ENCODE assay signal across 12 cellular contexts in genomic region chr18:74249181-74249968, GRCh38. TPM values are rescaled to one million over a fixed set of nuclear protein-coding genes. Genes with fewer than 3 reads are reported as not detected.
DNase-seq lines count a peak whose midpoint lies in the region; ATAC-seq and FAIRE-seq lines count a peak whose summit lies in the region.
"Had no signal": no experiment of that assay in that cellular context is flagged by ENCODE, and none has a peak within 500 bp of the region (broad histone marks: within the 10 kb centered on the region; RNA-seq: fewer than 3 reads in every experiment).

No MANE protein-coding gene starts in this region.

- ATAC-seq in naive B cell (ENCODE audit: low read depth in 2 of 2): no peak
- ATAC-seq in activated CD4-positive, CD25-positive, alpha-beta regulatory T cell treated with anti-CD3 and anti-CD28 coated beads, Interleukin-2, amount 50 U/mL, for 24 hours: no peak

- no peaks in the 10 kb centered on the region for H3K27me3 Mint-ChIP-seq in naive B cell
- H3K27me3 Mint-ChIP-seq: activated naive CD4-positive, alpha-beta T cell treated with anti-CD3 and anti-CD28 coated beads, Interleukin-2, amount 10 ng/mL, durations not matched to agents 7 days and 5 days had no signal

- FAIRE-seq in urothelium cell line (lab: Jason Lieb, UNC): no peak
- FAIRE-seq: endometrium had no signal

- DNase-seq in CD1c-positive myeloid dendritic cell (ENCODE audit: extremely low spot score) (peak; percentile 55), NOMO-1 (lab: John Stamatoyannopoulos, UW; ENCODE audit: unreplicated experiment in 2 of 2) (peak; percentile 37 to 64), epithelial cell of prostate (ENCODE audit: low read depth, low spot score) (peak; percentile 10), naive B cell (no peak), activated T-cell treated with anti-CD3 and anti-CD28 coated beads for 4 hours (no peak), urothelium cell line (ENCODE audit: low spot score) (no peak), NCI-H526 treated with DMSO at 0.1 percent for 48 hours (lab: John Stamatoyannopoulos, UW) (no peak)
- DNase-seq: DMS 273 treated with DMSO at 0.1 percent for 48 hours, NCI-H774 had no signal

- H3K27ac ChIP-seq in epithelial cell of prostate: no peak overlapping the region

- H3K9me3 Mint-ChIP-seq in naive B cell: peaks cover 0 to 3% (median 0%) of the 10 kb centered on the region in 7 donors
- H3K9me3 Mint-ChIP-seq: activated naive CD4-positive, alpha-beta T cell treated with anti-CD3 and anti-CD28 coated beads, Interleukin-2, amount 10 ng/mL, durations not matched to agents 7 days and 5 days had no signal

- H3K4me1 Mint-ChIP-seq in naive B cell: peaks cover 5 to 58% (median 26%) of the 10 kb centered on the region in 3 donors

- peaks cover 10 to 17% of the 10 kb centered on the region in 2 donors for H3K36me3 Mint-ChIP-seq in naive B cell
- H3K36me3 Mint-ChIP-seq: activated naive CD4-positive, alpha-beta T cell treated with anti-CD3 and anti-CD28 coated beads, Interleukin-2, amount 10 ng/mL, durations not matched to agents 7 days and 5 days had no signal

- peak overlapping the region in 5 of 8 donors; percentile 1 to 71 (median 44) for H3K4me3 Mint-ChIP-seq in naive B cell
- H3K4me3 Mint-ChIP-seq: activated naive CD4-positive, alpha-beta T cell treated with anti-CD3 and anti-CD28 coated beads, Interleukin-2, amount 10 ng/mL, durations not matched to agents 7 days and 5 days had no signal

- H3K27ac Mint-ChIP-seq in naive B cell: peak overlapping the region in 5 of 6 donors; percentile 3 to 90 (median 46)
- H3K27ac Mint-ChIP-seq: activated naive CD4-positive, alpha-beta T cell treated with anti-CD3 and anti-CD28 coated beads, Interleukin-2, amount 10 ng/mL, durations not matched to agents 7 days and 5 days had no signal

RNA-seq across cellular contexts. Expression of gene CYB5A, which starts 42.4 kb away (rescaled TPM):
- 100 to 1,000 TPM in 5 of 6 donors, 10 to 100 TPM in 1; 64.2 to 214 (median 151) TPM for polyA plus RNA-seq in naive B cell (ENCODE audit: low read depth in 6 of 6)

Comparison
In these comparisons a context has a peak if more than half of its experiments do, and no peak if none do; other contexts are left out.
1. DNase-seq: peak in CD1c-positive myeloid dendritic cell (single experiment), NOMO-1 (2 of 2) and epithelial cell of prostate (single experiment); none in naive B cell (single experiment), activated T-cell treated with anti-CD3 and anti-CD28 coated beads for 4 hours (single experiment), urothelium cell line (single experiment) and NCI-H526 treated with DMSO at 0.1 percent for 48 hours (single experiment).